5 cellular contexts compared by ENCODE assay signal in the genomic region with DNA sequence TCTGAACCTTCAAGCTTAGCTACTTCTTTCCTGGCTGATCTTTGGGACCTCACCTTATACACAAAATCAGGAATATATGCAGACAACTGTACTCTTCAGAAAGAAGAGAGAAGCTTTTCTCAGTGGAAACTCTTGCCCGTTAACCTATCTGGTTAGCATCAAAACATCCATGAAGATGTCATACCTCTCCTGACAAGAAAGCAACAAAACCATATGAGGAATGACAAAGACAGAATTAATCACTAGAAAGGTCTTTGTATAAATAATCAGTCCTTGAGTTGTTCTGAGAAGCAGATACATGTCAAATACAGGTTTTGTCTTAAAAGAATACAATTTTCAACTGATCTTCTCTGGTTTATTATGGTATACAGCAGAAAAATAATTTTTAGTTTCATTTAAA.
"Had no signal": no experiment of that assay in that cellular context is flagged by ENCODE, and none has a peak within 500 bp of the region (broad histone marks: within the 10 kb centered on the region; RNA-seq: fewer than 3 reads in every experiment).

No MANE protein-coding gene starts in this region.

- H3K4me3 ChIP-seq: GM23338, K562 had no signal

- ATAC-seq: GM23338, K562 had no signal

- H3K4me1 Mint-ChIP-seq: GM23338, H9 had no signal

- H3K4me3 Mint-ChIP-seq: GM23338, H9 had no signal

- DNase-seq: H9, HCEC 1CT, IMR-90 had no signal

- H3K27ac Mint-ChIP-seq: GM23338, H9 had no signal

- H3K9me3 Mint-ChIP-seq: GM23338, H9 had no signal

- H3K4me2 ChIP-seq: GM23338 had no signal

- H2AFZ ChIP-seq: GM23338 had no signal
